ENCODE assay signal across 9 cellular contexts in genomic region chr3:10205461-10206165, GRCh38. TPM values are rescaled to one million over a fixed set of nuclear protein-coding genes. Genes with fewer than 3 reads are reported as not detected.
DNase-seq lines count a peak whose midpoint lies in the region; ATAC-seq and TF ChIP-seq lines count a peak whose summit lies in the region.
"Had no signal": no experiment of that assay in that cellular context is flagged by ENCODE, and none has a peak within 500 bp of the region (broad histone marks: within the 10 kb centered on the region; RNA-seq: fewer than 3 reads in every experiment).

No MANE protein-coding gene starts in this region.

- peak; percentile 23; the same call in 1 of the 2 replicates for TF ChIP-seq CTCF in IMR-90 (conservative IDR thresholded peaks at IDR 0.05; ENCODE audit: low read depth, low read length)

- no peaks in the 10 kb centered on the region for H3K79me2 ChIP-seq in ACC112 (ENCODE audit: control insufficient read depth, insufficient read depth, low read length, unreplicated experiment)

- WGBS in IMR-90 (ENCODE audit: extremely low coverage in 2 of 2, insufficient read length in 1 of 2), 2 experiments = 50% methylated on average over 2 of the region's 7 CpGs; no CpG with 5 or more reads in 1 of the 2 experiments

- H3K18ac ChIP-seq in IMR-90 (ENCODE audit: low read depth, low read length) = peak overlapping the region; percentile 78

- POLR2A ChIA-PET in IMR-90 (lab: Charles Lee; ENCODE audit: unreplicated experiment) = interaction anchor here (0.6 kb wide), 1 partner anchor 62 kb away, joined by 4 read pairs; no protein-coding TSS in a partner anchor

- peak overlapping the region; percentile 82; the same call in 2 of the 3 replicates for H2BK15ac ChIP-seq in IMR-90 (ENCODE audit: low read depth, low read length)

- H2AK9ac ChIP-seq in IMR-90 (replicated peaks; ENCODE audit: low read depth, low read length, poor library complexity) = peak overlapping the region; percentile 98

- H3K4me1 ChIP-seq in ACC112 (ENCODE audit: control insufficient read depth, insufficient read depth, low read length, unreplicated experiment) = peaks cover 34% of the 10 kb centered on the region
- peaks cover 22% of the 10 kb centered on the region for H3K4me1 ChIP-seq in IMR-90 (ENCODE audit: control insufficient read depth, insufficient read depth, low read length)

- H2BK120ac ChIP-seq in IMR-90 (ENCODE audit: low read depth, low read length) = peak overlapping the region; percentile 98

- H4K8ac ChIP-seq in IMR-90 (ENCODE audit: low read depth in 2 of 2, low read length in 2 of 2) = peak overlapping the region; percentile 72 to 91

- H3K36me3 ChIP-seq in ACC112 (ENCODE audit: insufficient read depth, low read length) = peaks cover 18% of the 10 kb centered on the region; the same call in 1 of the 2 replicates
- H3K36me3 ChIP-seq in IMR-90 (ENCODE audit: control insufficient read depth, insufficient read depth, low read length) = peaks cover 4% of the 10 kb centered on the region

- H3K9me3 ChIP-seq in IMR-90 (ENCODE audit: control insufficient read depth, insufficient read depth, low read length) = no peaks in the 10 kb centered on the region
- H3K9me3 ChIP-seq: body of pancreas had no signal

- H3K27me3 ChIP-seq in ACC112 (ENCODE audit: insufficient read depth, low read length) = no peaks in the 10 kb centered on the region
- no peaks in the 10 kb centered on the region for H3K27me3 ChIP-seq in IMR-90 (ENCODE audit: control insufficient read depth, insufficient read depth, low read length)
- H3K27me3 ChIP-seq: body of pancreas had no signal

- intact Hi-C loops in IMR-90 (cut with micrococcal nuclease) = no loop called here

- H3K14ac ChIP-seq in IMR-90 (replicated peaks; ENCODE audit: low read depth, low read length) = peak overlapping the region; percentile 95

- H4K91ac ChIP-seq in IMR-90 (ENCODE audit: insufficient read depth, low read depth, low read length) = peak overlapping the region; percentile 97

- H3K4me2 ChIP-seq in IMR-90 (ENCODE audit: low read depth, low read length) = peak overlapping the region; percentile 52

- no peak overlapping the region; the same call in 1 of the 2 replicates for H3K9ac ChIP-seq in IMR-90 (ENCODE audit: low read depth, low read length)

- peak overlapping the region; percentile 96 for H2AK5ac ChIP-seq in IMR-90 (ENCODE audit: low read depth, low read length)

- peak; percentile 95 for DNase-seq in IMR-90
- peak; percentile 77 for DNase-seq in myocyte (ENCODE audit: low read depth)
- DNase-seq in stimulated activated CD4-positive, alpha-beta T cell treated with anti-CD3 and anti-CD28 coated beads, Interleukin-4, amount 100 ng/mL, for 1 hour = no peak
- DNase-seq in UCSD-AML1 (lab: John Stamatoyannopoulos, UW; ENCODE audit: unreplicated experiment) = no peak
- DNase-seq in OCI-M1 (lab: John Stamatoyannopoulos, UW) = no peak

- BruUV-seq in IMR-90 (replicated peaks; lab: Mats Ljungman, UMichigan) = no TSS peak

- peaks cover 28% of the 10 kb centered on the region for H3K9me1 ChIP-seq in IMR-90 (ENCODE audit: insufficient read depth, low read length)

- peak overlapping the region; percentile 88 for H3K23ac ChIP-seq in IMR-90 (ENCODE audit: low read depth, low read length)

- peak overlapping the region; percentile 100 for H2BK5ac ChIP-seq in IMR-90 (ENCODE audit: low read depth, low read length, poor library complexity, severe bottlenecking)

- dilution Hi-C loops in IMR-90 (cut with HindIII; ENCODE audit: low sequenced_read_pairs, unreplicated experiment) = no loop called here

- peak overlapping the region; percentile 97 for H3K4ac ChIP-seq in IMR-90 (ENCODE audit: low read depth, low read length)

- H3K56ac ChIP-seq in IMR-90 (ENCODE audit: extremely low read depth, insufficient read depth, low read length) = peak overlapping the region; percentile 87

- in situ Hi-C loops in IMR-90 (cut with MboI; ENCODE audit: low sequenced_read_pairs) = no loop called here

- H3K27ac ChIP-seq in ACC112 (ENCODE audit: low read depth, low read length) (peak overlapping the region; percentile 96), IMR-90 (ENCODE audit: insufficient read depth, low read length) (peak overlapping the region; percentile 92), cingulate gyrus (ENCODE audit: low read depth, low read length) (peak overlapping the region; percentile 71)

- TF ChIP-seq POLR2A in IMR-90 (IDR thresholded peaks at IDR 0.05; ENCODE audit: low read depth, low read length) = peak; percentile 76

- peak overlapping the region; percentile 95 for H2BK20ac ChIP-seq in IMR-90 (ENCODE audit: low read depth, low read length)

- no peak overlapping the region for H3K4me3 ChIP-seq in ACC112 (ENCODE audit: low read depth, low read length)
- no peak overlapping the region for H3K4me3 ChIP-seq in IMR-90 (ENCODE audit: insufficient read depth, low read depth, low read length)
- H3K4me3 ChIP-seq: body of pancreas had no signal

- H3K79me1 ChIP-seq in IMR-90 (ENCODE audit: low read depth in 1 of 2, low read length in 2 of 2) = peaks cover 0 to 42% of the 10 kb centered on the region in 2 experiments; a peak in 2 of 4 replicates

- H4K5ac ChIP-seq in IMR-90 (ENCODE audit: low read depth, low read length) = peak overlapping the region; percentile 77

- CTCF ChIA-PET in IMR-90 (lab: Yijun Ruan, JAX) = interaction anchor here (0.8 to 5.6 kb wide), 2 partner anchors 11 to 13 kb away, joined by 3 to 31 read pairs; no protein-coding TSS in a partner anchor

- peak; percentile 19; the same call in 1 of the 2 replicates for TF ChIP-seq RAD21 in IMR-90 (IDR thresholded peaks at IDR 0.05; ENCODE audit: low read length)

- H4K20me1 ChIP-seq in IMR-90 (ENCODE audit: insufficient read depth, low read length) = 0 out of 2 replicates have a peak, but pooled peaks cover 3% of the 10 kb centered on the region

- ATAC-seq in IMR-90 (ENCODE audit: low read depth) (peak; percentile 87), GM18858 (IDR thresholded peaks at IDR 0.05; ENCODE audit: unreplicated experiment) (no peak)
- ATAC-seq: body of pancreas had no signal

- H2AFZ ChIP-seq in ACC112 (ENCODE audit: low read length, unreplicated experiment) (no peak overlapping the region), IMR-90 (replicated peaks; ENCODE audit: low read length, poor library complexity) (peak overlapping the region; percentile 82)

TF ChIP-seq in IMR-90, 13 proteins besides CTCF, POLR2A, EP300 and RAD21:
- TF ChIP-seq CEBPB (IDR thresholded peaks at IDR 0.05; ENCODE audit: low read depth, low read length) (peak; percentile 69), SMC3 (IDR thresholded peaks at IDR 0.05; ENCODE audit: low read depth, low read length) (peak; percentile 10; the same call in 1 of the 2 replicates), BHLHE40 (IDR thresholded peaks at IDR 0.05; ENCODE audit: low read depth, low read length) (peak; percentile 37; the same call in 1 of the 2 replicates), MAZ (IDR thresholded peaks at IDR 0.05; ENCODE audit: borderline replicate concordance, low read depth, low read length) (0 out of 2 replicates have a peak, but pooled peaks have one; percentile 8), CHD1 (IDR thresholded peaks at IDR 0.05; ENCODE audit: low read depth, low read length) (no peak), MAFK (IDR thresholded peaks at IDR 0.05; ENCODE audit: low read depth, low read length) (no peak), RFX5 (IDR thresholded peaks at IDR 0.05; ENCODE audit: low read depth, low read length) (no peak), USF2 (IDR thresholded peaks at IDR 0.05; ENCODE audit: low read depth, low read length) (peak; percentile 66), FOS (IDR thresholded peaks at IDR 0.05; ENCODE audit: low read depth, low read length) (peak; percentile 93), MXI1 (IDR thresholded peaks at IDR 0.05; ENCODE audit: borderline replicate concordance, low read depth, low read length) (no peak), NFE2L2 (IDR thresholded peaks at IDR 0.05; ENCODE audit: low read depth, low read length) (no peak), RCOR1 (IDR thresholded peaks at IDR 0.05; ENCODE audit: insufficient replicate concordance, low read length) (no peak)
- TF ChIP-seq, protein P1, sequence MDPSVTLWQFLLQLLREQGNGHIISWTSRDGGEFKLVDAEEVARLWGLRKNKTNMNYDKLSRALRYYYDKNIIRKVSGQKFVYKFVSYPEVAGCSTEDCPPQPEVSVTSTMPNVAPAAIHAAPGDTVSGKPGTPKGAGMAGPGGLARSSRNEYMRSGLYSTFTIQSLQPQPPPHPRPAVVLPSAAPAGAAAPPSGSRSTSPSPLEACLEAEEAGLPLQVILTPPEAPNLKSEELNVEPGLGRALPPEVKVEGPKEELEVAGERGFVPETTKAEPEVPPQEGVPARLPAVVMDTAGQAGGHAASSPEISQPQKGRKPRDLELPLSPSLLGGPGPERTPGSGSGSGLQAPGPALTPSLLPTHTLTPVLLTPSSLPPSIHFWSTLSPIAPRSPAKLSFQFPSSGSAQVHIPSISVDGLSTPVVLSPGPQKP (IDR thresholded peaks at IDR 0.05; ENCODE audit: borderline replicate concordance, low read depth, low read length) = no peak

RNA-seq across cellular contexts. Expression of gene IRAK2, which starts 40.9 kb away (rescaled TPM):
- 8.1 and 8.6 TPM in 2 replicates for total RNA-seq in IMR-90 (2012; rRNA removed)
- polyA plus RNA-seq in IMR-90 (2012; rRNA removed) = 6.9 and 7.8 TPM in 2 replicates
- 5.1 and 6.1 TPM in 2 replicates for polyA plus RNA-seq in IMR-90 (2012; cell fraction: cytosol; rRNA removed)
- 4.2 and 6.2 TPM in 2 replicates for polyA plus RNA-seq in IMR-90 (2012; cell fraction: nucleus; rRNA removed; ENCODE audit: low replicate concordance)
- 2.3 and 2.9 TPM in 2 replicates for total RNA-seq in myocyte
- 0.87 TPM for polyA plus RNA-seq in myocyte (2012)

RNA-seq across cellular contexts. Expression of gene TATDN2, which starts 42.6 kb away (rescaled TPM):
- total RNA-seq in IMR-90 (2012; rRNA removed) (7.8 and 9.0 TPM in 2 replicates), myocyte (6.9 and 8.9 TPM in 2 replicates)
- 15.0 and 18.8 TPM in 2 replicates for polyA plus RNA-seq in IMR-90 (2012; rRNA removed)
- polyA plus RNA-seq in IMR-90 (2012; cell fraction: cytosol; rRNA removed) = 9.1 and 10.1 TPM in 2 replicates
- polyA plus RNA-seq in IMR-90 (2012; cell fraction: nucleus; rRNA removed; ENCODE audit: low replicate concordance) = 11.1 and 22.6 TPM in 2 replicates
- 24.2 TPM for polyA plus RNA-seq in myocyte (2012)

Comparison
In these comparisons a context has a peak if more than half of its experiments do, and no peak if none do; other contexts are left out.
1. DNase-seq: peak in IMR-90 (single experiment) and myocyte (single experiment); none in stimulated activated CD4-positive, alpha-beta T cell treated with anti-CD3 and anti-CD28 coated beads, Interleukin-4, amount 100 ng/mL, for 1 hour (single experiment), UCSD-AML1 (single experiment) and OCI-M1 (single experiment).
2. Peak in every context shown above with its lines, with median percentiles within 50 percentile points of each other: H3K27ac ChIP-seq.